ENCODE assay signal across 22 cellular contexts in genomic region chr19:42233106-42233505, GRCh38. TPM values are rescaled to one million over a fixed set of nuclear protein-coding genes. Genes with fewer than 3 reads are reported as not detected.
DNase-seq lines count a peak whose midpoint lies in the region; ATAC-seq and TF ChIP-seq lines count a peak whose summit lies in the region.
"Had no signal": no experiment of that assay in that cellular context is flagged by ENCODE, and none has a peak within 500 bp of the region (broad histone marks: within the 10 kb centered on the region; RNA-seq: fewer than 3 reads in every experiment).

No MANE protein-coding gene starts in this region.

- no peak for ATAC-seq in activated T-helper 17 cell treated with anti-CD3 and anti-CD28 coated beads, Interleukin-2, amount 50 U/mL, for 72 hours (replicated peaks)
- ATAC-seq in GM18873 (IDR thresholded peaks at IDR 0.05; ENCODE audit: low FRiP score, unreplicated experiment) = no peak
- ATAC-seq: GM12878, HCT116, SK-N-SH treated with all-trans-retinoic acid at 6 μM for 48 hours had no signal

- no peaks in the 10 kb centered on the region for H3K4me1 ChIP-seq in osteoblast (ENCODE audit: insufficient read depth, low read length)
- H3K4me1 ChIP-seq: psoas muscle, upper lobe of left lung had no signal

- peaks cover 14% of the 10 kb centered on the region for H3K4me1 Mint-ChIP-seq in activated CD4-positive, alpha-beta memory T cell treated with anti-CD3 and anti-CD28 coated beads for 36 hours (ENCODE audit: low read depth)
- peaks cover 12% of the 10 kb centered on the region for H3K4me1 Mint-ChIP-seq in activated CD4-positive, alpha-beta memory T cell treated with anti-CD3 and anti-CD28 coated beads, Interleukin-2, amount 10 ng/mL, durations not matched to agents 7 days and 5 days
- peaks cover 12% of the 10 kb centered on the region for H3K4me1 Mint-ChIP-seq in activated T-helper 17 cell treated with anti-CD3 and anti-CD28 coated beads, Interleukin-2, amount 50 U/mL, for 72 hours

- no peak for TF ChIP-seq CTCF in osteoblast (IDR thresholded peaks at IDR 0.05; ENCODE audit: extremely low read depth, low read depth, low read length)

- no peaks in the 10 kb centered on the region for H3K27me3 ChIP-seq in H7 (ENCODE audit: control insufficient read depth, insufficient read depth, low read length)
- H3K27me3 ChIP-seq in osteoblast (ENCODE audit: insufficient read depth, low read length) = no peaks in the 10 kb centered on the region
- H3K27me3 ChIP-seq: upper lobe of left lung had no signal

- peaks cover 56% of the 10 kb centered on the region for H3K79me2 ChIP-seq in osteoblast (ENCODE audit: insufficient read depth, low read length)

- peaks cover 43% of the 10 kb centered on the region for H3K36me3 Mint-ChIP-seq in activated CD4-positive, alpha-beta memory T cell treated with anti-CD3 and anti-CD28 coated beads for 36 hours
- H3K36me3 Mint-ChIP-seq in activated CD4-positive, alpha-beta memory T cell treated with anti-CD3 and anti-CD28 coated beads, Interleukin-2, amount 10 ng/mL, durations not matched to agents 7 days and 5 days (ENCODE audit: low read depth) = peaks cover 73% of the 10 kb centered on the region
- peaks cover 94% of the 10 kb centered on the region for H3K36me3 Mint-ChIP-seq in activated T-helper 17 cell treated with anti-CD3 and anti-CD28 coated beads, Interleukin-2, amount 50 U/mL, for 72 hours (ENCODE audit: low read depth)

- no peak overlapping the region for H3K4me3 Mint-ChIP-seq in activated CD4-positive, alpha-beta memory T cell treated with anti-CD3 and anti-CD28 coated beads for 36 hours
- no peak overlapping the region for H3K4me3 Mint-ChIP-seq in activated CD4-positive, alpha-beta memory T cell treated with anti-CD3 and anti-CD28 coated beads, Interleukin-2, amount 10 ng/mL, durations not matched to agents 7 days and 5 days
- H3K4me3 Mint-ChIP-seq in activated T-helper 17 cell treated with anti-CD3 and anti-CD28 coated beads, Interleukin-2, amount 50 U/mL, for 72 hours = no peak overlapping the region
- H3K4me3 Mint-ChIP-seq: activated naive CD8-positive, alpha-beta T cell treated with anti-CD3 and anti-CD28 coated beads for 36 hours; central memory CD8-positive, alpha-beta T cell had no signal

- H3K9me3 ChIP-seq in osteoblast (ENCODE audit: low read depth, low read length) = no peaks in the 10 kb centered on the region
- H3K9me3 ChIP-seq: psoas muscle, upper lobe of left lung had no signal

- POLR2A ChIA-PET in activated CD4-positive, alpha-beta memory T cell treated with anti-CD3 and anti-CD28 coated beads for 36 hours (lab: Charles Lee) = interaction anchor here (0.8 kb wide), 1 partner anchor 8 kb away, joined by 3 read pairs; no protein-coding TSS in a partner anchor
- POLR2A ChIA-PET in activated CD4-positive, alpha-beta memory T cell treated with anti-CD3 and anti-CD28 coated beads, Interleukin-2, amount 10 ng/mL, durations not matched to agents 7 days and 5 days (lab: Charles Lee) = interaction anchor here (1.3 to 3.4 kb wide), 2 partner anchors 9 to 13 kb away, joined by 3 to 17 read pairs; partner anchors contain the start of genes GSK3A and ZNF526

- intact Hi-C loops in activated CD4-positive, alpha-beta memory T cell treated with anti-CD3 and anti-CD28 coated beads for 36 hours (cut with micrococcal nuclease) = no loop called here

- no peak overlapping the region for H3K27ac ChIP-seq in osteoblast (ENCODE audit: low read depth, low read length)
- H3K27ac ChIP-seq: psoas muscle, upper lobe of left lung had no signal

- H2AFZ ChIP-seq in osteoblast (ENCODE audit: low read length) = no peak overlapping the region

- H3K27me3 Mint-ChIP-seq in activated CD4-positive, alpha-beta memory T cell treated with anti-CD3 and anti-CD28 coated beads for 36 hours = no peaks in the 10 kb centered on the region
- no peaks in the 10 kb centered on the region for H3K27me3 Mint-ChIP-seq in activated CD4-positive, alpha-beta memory T cell treated with anti-CD3 and anti-CD28 coated beads, Interleukin-2, amount 10 ng/mL, durations not matched to agents 7 days and 5 days
- no peaks in the 10 kb centered on the region for H3K27me3 Mint-ChIP-seq in activated T-helper 17 cell treated with anti-CD3 and anti-CD28 coated beads, Interleukin-2, amount 50 U/mL, for 72 hours
- H3K27me3 Mint-ChIP-seq: activated naive CD8-positive, alpha-beta T cell treated with anti-CD3 and anti-CD28 coated beads for 36 hours; central memory CD8-positive, alpha-beta T cell had no signal

- CTCF ChIA-PET in activated CD4-positive, alpha-beta memory T cell treated with anti-CD3 and anti-CD28 coated beads for 36 hours (lab: Charles Lee) = interaction anchor here (0.8 to 2.8 kb wide), 2 partner anchors 47 to 94 kb away, joined by 3 to 9 read pairs; no protein-coding TSS in a partner anchor
- CTCF ChIA-PET in activated CD4-positive, alpha-beta memory T cell treated with anti-CD3 and anti-CD28 coated beads, Interleukin-2, amount 10 ng/mL, durations not matched to agents 7 days and 5 days (lab: Charles Lee) = no interaction called here

- H3K36me3 ChIP-seq in H7 (replicated peaks; ENCODE audit: control insufficient read depth, insufficient read depth, low read length) = peaks cover 36% of the 10 kb centered on the region
- peaks cover 77% of the 10 kb centered on the region for H3K36me3 ChIP-seq in osteoblast (ENCODE audit: insufficient read depth, low read length)

- H3K4me3 ChIP-seq in H7 (ENCODE audit: insufficient read depth, low read depth, low read length) = no peak overlapping the region
- no peak overlapping the region for H3K4me3 ChIP-seq in osteoblast (ENCODE audit: insufficient read depth, low read length)
- H3K4me3 ChIP-seq: GM12878, lung, psoas muscle, upper lobe of left lung had no signal

- peak overlapping the region; percentile 49 for H3K27ac Mint-ChIP-seq in activated CD4-positive, alpha-beta memory T cell treated with anti-CD3 and anti-CD28 coated beads for 36 hours
- no peak overlapping the region for H3K27ac Mint-ChIP-seq in activated CD4-positive, alpha-beta memory T cell treated with anti-CD3 and anti-CD28 coated beads, Interleukin-2, amount 10 ng/mL, durations not matched to agents 7 days and 5 days
- peak overlapping the region; percentile 58 for H3K27ac Mint-ChIP-seq in activated T-helper 17 cell treated with anti-CD3 and anti-CD28 coated beads, Interleukin-2, amount 50 U/mL, for 72 hours
- H3K27ac Mint-ChIP-seq: activated T-helper 2 cell treated with anti-CD3 and anti-CD28 coated beads, Interferon-gamma antibody, Interleukin-2, Interleukin-4, amounts not matched to agents 10 μg/mL and 5 μg/mL and 100 μg/mL, durations not matched to agents 14 hours and 24 hours and 36 hours had no signal

- no peak for DNase-seq in activated CD4-positive, alpha-beta memory T cell treated with anti-CD3 and anti-CD28 coated beads for 36 hours
- no peak for DNase-seq in activated CD4-positive, alpha-beta memory T cell treated with anti-CD3 and anti-CD28 coated beads, Interleukin-2, amount 10 ng/mL, durations not matched to agents 7 days and 5 days
- DNase-seq in H7 (peak; percentile 79), osteoblast (ENCODE audit: insufficient read length, low spot score, missing footprints) (peak; percentile 79), DMS 273 (lab: John Stamatoyannopoulos, UW; ENCODE audit: unreplicated experiment) (no peak), NCI-H510A treated with DMSO at 0.1 percent for 48 hours (lab: John Stamatoyannopoulos, UW) (no peak)
- DNase-seq: activated CD4-positive, alpha-beta T cell treated with anti-CD3 and anti-CD28 coated beads for 48 hours; activated naive CD8-positive, alpha-beta T cell treated with anti-CD3 and anti-CD28 coated beads for 36 hours; COR-L47; NCI-H1105 treated with DMSO at 0.1 percent for 48 hours; NCI-H2107; NCI-H524; psoas muscle; upper lobe of left lung had no signal

- peaks cover 49% of the 10 kb centered on the region for H4K20me1 ChIP-seq in osteoblast (ENCODE audit: insufficient read depth, low read length)

- no peaks in the 10 kb centered on the region for H3K9me3 Mint-ChIP-seq in activated CD4-positive, alpha-beta memory T cell treated with anti-CD3 and anti-CD28 coated beads for 36 hours
- H3K9me3 Mint-ChIP-seq in activated CD4-positive, alpha-beta memory T cell treated with anti-CD3 and anti-CD28 coated beads, Interleukin-2, amount 10 ng/mL, durations not matched to agents 7 days and 5 days = no peaks in the 10 kb centered on the region
- H3K9me3 Mint-ChIP-seq in activated T-helper 17 cell treated with anti-CD3 and anti-CD28 coated beads, Interleukin-2, amount 50 U/mL, for 72 hours = no peaks in the 10 kb centered on the region
- H3K9me3 Mint-ChIP-seq: activated naive CD8-positive, alpha-beta T cell treated with anti-CD3 and anti-CD28 coated beads for 36 hours; activated T-helper 2 cell treated with anti-CD3 and anti-CD28 coated beads, Interferon-gamma antibody, Interleukin-2, Interleukin-4, amounts not matched to agents 10 μg/mL and 5 μg/mL and 100 μg/mL, durations not matched to agents 14 hours and 24 hours and 36 hours; central memory CD8-positive, alpha-beta T cell had no signal

- H3K4me2 ChIP-seq in osteoblast (ENCODE audit: insufficient read depth, low read length) = no peak overlapping the region

RNA-seq across cellular contexts. Expression of gene GSK3A, which starts 9.3 kb away (rescaled TPM):
- 10 to 100 TPM; 36.4 to 37.3 TPM for total RNA-seq in activated CD4-positive, alpha-beta memory T cell treated with anti-CD3 and anti-CD28 coated beads for 36 hours
- total RNA-seq in activated CD4-positive, alpha-beta memory T cell treated with anti-CD3 and anti-CD28 coated beads, Interleukin-2, amount 10 ng/mL, durations not matched to agents 7 days and 5 days = 10 to 100 TPM; 48.9 to 50.7 TPM
- 29.1 and 40.4 TPM in 2 replicates for total RNA-seq in H7 (2014; rRNA removed; shearing (Covaris generic))
- 10 to 100 TPM; 30.3 to 47.2 TPM for total RNA-seq in activated T-helper 17 cell treated with anti-CD3 and anti-CD28 coated beads, Interleukin-2, amount 50 U/mL, for 72 hours
- total RNA-seq in osteoblast = 16.2 and 18.1 TPM in 2 replicates

RNA-seq across cellular contexts. Expression of gene ZNF526, which starts 13.0 kb away (rescaled TPM):
- 10 to 100 TPM; 12.3 to 14.9 TPM for total RNA-seq in activated CD4-positive, alpha-beta memory T cell treated with anti-CD3 and anti-CD28 coated beads for 36 hours
- 10 to 100 TPM; 21.5 to 21.7 TPM for total RNA-seq in activated CD4-positive, alpha-beta memory T cell treated with anti-CD3 and anti-CD28 coated beads, Interleukin-2, amount 10 ng/mL, durations not matched to agents 7 days and 5 days
- 14.6 and 16.1 TPM in 2 replicates for total RNA-seq in H7 (2014; rRNA removed; shearing (Covaris generic))
- total RNA-seq in activated T-helper 17 cell treated with anti-CD3 and anti-CD28 coated beads, Interleukin-2, amount 50 U/mL, for 72 hours = 10 to 100 TPM; 17.2 to 18.0 TPM
- total RNA-seq in osteoblast = 11.5 and 11.9 TPM in 2 replicates

RNA-seq across cellular contexts. Expression of gene DEDD2, which starts 15.6 kb away (rescaled TPM):
- 10 to 100 TPM; 31.3 to 33.4 TPM for total RNA-seq in activated CD4-positive, alpha-beta memory T cell treated with anti-CD3 and anti-CD28 coated beads for 36 hours
- total RNA-seq in activated CD4-positive, alpha-beta memory T cell treated with anti-CD3 and anti-CD28 coated beads, Interleukin-2, amount 10 ng/mL, durations not matched to agents 7 days and 5 days = 10 to 100 TPM; 54.1 to 59.8 TPM
- 58.0 and 63.6 TPM in 2 replicates for total RNA-seq in H7 (2014; rRNA removed; shearing (Covaris generic))
- total RNA-seq in activated T-helper 17 cell treated with anti-CD3 and anti-CD28 coated beads, Interleukin-2, amount 50 U/mL, for 72 hours = 10 to 100 TPM; 37.4 to 45.7 TPM
- 19.9 and 26.2 TPM in 2 replicates for total RNA-seq in osteoblast

RNA-seq across cellular contexts. Expression of gene ERF, which starts 21.8 kb away (rescaled TPM):
- total RNA-seq in activated CD4-positive, alpha-beta memory T cell treated with anti-CD3 and anti-CD28 coated beads for 36 hours = 10 to 100 TPM; 43.1 to 56.5 TPM
- total RNA-seq in activated CD4-positive, alpha-beta memory T cell treated with anti-CD3 and anti-CD28 coated beads, Interleukin-2, amount 10 ng/mL, durations not matched to agents 7 days and 5 days = 10 to 100 TPM; 46.9 to 52.6 TPM
- 73.0 and 106 TPM in 2 replicates for total RNA-seq in H7 (2014; rRNA removed; shearing (Covaris generic))
- 10 to 100 TPM; 44.8 to 49.7 TPM for total RNA-seq in activated T-helper 17 cell treated with anti-CD3 and anti-CD28 coated beads, Interleukin-2, amount 50 U/mL, for 72 hours
- 31.8 and 44.8 TPM in 2 replicates for total RNA-seq in osteoblast

RNA-seq across cellular contexts. Expression of gene CIC, which starts 35.9 kb away (rescaled TPM):
- 10 to 100 TPM; 56.9 to 64.2 TPM for total RNA-seq in activated CD4-positive, alpha-beta memory T cell treated with anti-CD3 and anti-CD28 coated beads for 36 hours
- 10 to 100 TPM; 86.5 to 88.8 TPM for total RNA-seq in activated CD4-positive, alpha-beta memory T cell treated with anti-CD3 and anti-CD28 coated beads, Interleukin-2, amount 10 ng/mL, durations not matched to agents 7 days and 5 days
- 16.1 and 20.1 TPM in 2 replicates for total RNA-seq in H7 (2014; rRNA removed; shearing (Covaris generic))
- total RNA-seq in activated T-helper 17 cell treated with anti-CD3 and anti-CD28 coated beads, Interleukin-2, amount 50 U/mL, for 72 hours = 100 to 1,000 TPM in 1 of 2 donors, 10 to 100 TPM in 1; 85.4 to 165 TPM
- total RNA-seq in osteoblast = 33.6 and 39.1 TPM in 2 replicates

Comparison
In these comparisons a context has a peak if more than half of its experiments do, and no peak if none do; other contexts are left out.
1. DNase-seq: peak in H7 (single experiment) and osteoblast (single experiment); none in activated CD4-positive, alpha-beta memory T cell treated with anti-CD3 and anti-CD28 coated beads for 36 hours (single experiment), activated CD4-positive, alpha-beta memory T cell treated with anti-CD3 and anti-CD28 coated beads, Interleukin-2, amount 10 ng/mL, durations not matched to agents 7 days and 5 days (single experiment), DMS 273 (single experiment) and NCI-H510A treated with DMSO at 0.1 percent for 48 hours (single experiment).